Comparison of ENCODE assay signal across 14 cellular contexts in genomic region chrX:68363984-68364383, GRCh38.
DNase-seq lines count a peak whose midpoint lies in the region; FAIRE-seq lines count a peak whose summit lies in the region.
"Had no signal": no experiment of that assay in that cellular context is flagged by ENCODE, and none has a peak within 500 bp of the region (broad histone marks: within the 10 kb centered on the region; RNA-seq: fewer than 3 reads in every experiment).

No MANE protein-coding gene starts in this region.

- peaks cover 4% of the 10 kb centered on the region for H3K79me1 ChIP-seq in mesenchymal stem cell (replicated peaks; ENCODE audit: low read length, poor library complexity, severe bottlenecking)

- no peak overlapping the region for H3K4ac ChIP-seq in mesenchymal stem cell (ENCODE audit: low read depth in 1 of 2, low read length in 2 of 2)

- H4K91ac ChIP-seq in mesenchymal stem cell (ENCODE audit: low read length) = no peak overlapping the region

- no peak overlapping the region for H2BK12ac ChIP-seq in mesenchymal stem cell (ENCODE audit: low read length in 2 of 2)

- no peak overlapping the region for H2AFZ ChIP-seq in mesenchymal stem cell (ENCODE audit: low read depth, low read length)
- H2AFZ ChIP-seq: GM23338 had no signal

- no peak overlapping the region for H3K18ac ChIP-seq in mesenchymal stem cell (ENCODE audit: low read depth in 1 of 2, low read length in 2 of 2)

- no peaks in the 10 kb centered on the region for H3K4me1 ChIP-seq in mesenchymal stem cell (ENCODE audit: control insufficient read depth, insufficient read depth, low read depth, low read length)

- WGBS in mesenchymal stem cell = 46% methylated on average over 2 of the region's 2 CpGs

- no peak overlapping the region for H2BK120ac ChIP-seq in mesenchymal stem cell (ENCODE audit: low read depth, low read length)

- no peak overlapping the region for H3K4me2 ChIP-seq in mesenchymal stem cell (ENCODE audit: low read length, poor library complexity, severe bottlenecking)
- H3K4me2 ChIP-seq: GM23338 had no signal

- no peak overlapping the region for H3K14ac ChIP-seq in mesenchymal stem cell (ENCODE audit: low read length in 2 of 2)

- H3K27ac ChIP-seq in mesenchymal stem cell (ENCODE audit: low read length, poor library complexity, severe bottlenecking) = no peak overlapping the region

- DNase-seq in ELR (ENCODE audit: low read depth) = peak; percentile 3
- DNase-seq in mesenchymal stem cell = peak; percentile 17
- DNase-seq in GM19240 (ENCODE audit: insufficient read length, low spot score) = no peak
- DNase-seq in NCI-H69 (lab: John Stamatoyannopoulos, UW) = no peak
- DNase-seq in DMS153 (lab: John Stamatoyannopoulos, UW) = no peak
- DNase-seq: CD8-positive, alpha-beta T cell; COR-L47; DND-41; H7 had no signal

- no peak overlapping the region for H3K4me3 ChIP-seq in mesenchymal stem cell (ENCODE audit: insufficient read depth in 1 of 2, low read depth in 1 of 2, low read length in 2 of 2)
- H3K4me3 ChIP-seq: GM12878, GM23338 had no signal

- H2AK5ac ChIP-seq in mesenchymal stem cell (ENCODE audit: low read length, severe bottlenecking) = no peak overlapping the region

- no peak overlapping the region for H3K23ac ChIP-seq in mesenchymal stem cell (ENCODE audit: low read length in 2 of 2)

- H2BK5ac ChIP-seq in mesenchymal stem cell (ENCODE audit: low read depth, low read length, poor library complexity, severe bottlenecking) = no peak overlapping the region

- no peak overlapping the region for H4K8ac ChIP-seq in mesenchymal stem cell (ENCODE audit: low read length)

- FAIRE-seq in colon (lab: Jason Lieb, UNC) = peak; percentile 80
- FAIRE-seq: D721Med, GM12878, GM18507 had no signal

- no peak overlapping the region for H3K9ac ChIP-seq in mesenchymal stem cell (ENCODE audit: low read length)

- no peaks in the 10 kb centered on the region for H3K36me3 ChIP-seq in mesenchymal stem cell (ENCODE audit: control insufficient read depth in 1 of 2, insufficient read depth in 2 of 2, low read depth in 1 of 2, low read length in 2 of 2)

- peaks cover 0 to 13% of the 10 kb centered on the region in 2 experiments for H3K27me3 ChIP-seq in mesenchymal stem cell (ENCODE audit: control insufficient read depth in 1 of 2, insufficient read depth in 1 of 2, low read length in 2 of 2)

- H3K9me3 ChIP-seq in mesenchymal stem cell (ENCODE audit: control insufficient read depth, low read length) = peaks cover 10% of the 10 kb centered on the region

- no peak overlapping the region for H2BK15ac ChIP-seq in mesenchymal stem cell (ENCODE audit: low read depth, poor library complexity, severe bottlenecking)

Comparison
In these comparisons a context has a peak if more than half of its experiments do, and no peak if none do; other contexts are left out.
1. DNase-seq: peak in ELR (single experiment) and mesenchymal stem cell (single experiment); none in GM19240 (single experiment), NCI-H69 (single experiment) and DMS153 (single experiment).